Comparison of ENCODE assay signal across 23 cellular contexts in genomic region chr14:49424436-49425331, GRCh38.
"Had no signal": no experiment of that assay in that cellular context is flagged by ENCODE, and none has a peak within 500 bp of the region (broad histone marks: within the 10 kb centered on the region; RNA-seq: fewer than 3 reads in every experiment).

No MANE protein-coding gene starts in this region.

- DNase-seq: activated B cell treated with CpG ODN at 0.5 μM for 24 hours; activated CD4-positive, alpha-beta T cell treated with anti-CD3 and anti-CD28 coated beads, Interleukin-2, amount 10 ng/mL, durations not matched to agents 7 days and 5 days; activated CD8-positive, alpha-beta memory T cell treated with anti-CD3 and anti-CD28 coated beads, Interleukin-2, amount 50 U/mL, for 4 hours; activated effector memory CD4-positive, alpha-beta T cell treated with Interleukin-2 at 50 U/mL for 16 hours; activated naive CD4-positive, alpha-beta T cell treated with anti-CD3 and anti-CD28 coated beads, Interleukin-2, amount 10 ng/mL, durations not matched to agents 7 days and 5 days; activated naive CD8-positive, alpha-beta T cell treated with anti-CD3 and anti-CD28 coated beads, Interleukin-2, amount 50 U/mL, for 24 hours; activated T-cell treated with anti-CD3 and anti-CD28 coated beads, Interleukin-2, amount 50 U/mL, for 4 hours; anterior cingulate cortex; colonic mucosa; endodermal cell; heart right ventricle; kidney glomerular epithelial cell; naive thymus-derived CD8-positive, alpha-beta T cell; ovary; right lobe of liver; stimulated activated CD4-positive, alpha-beta T cell treated with anti-CD3 and anti-CD28 coated beads, Interleukin-4, amount 100 ng/mL, for 24 hours; stomach; T-cell had no signal

- ATAC-seq: activated naive CD8-positive, alpha-beta T cell treated with anti-CD3 and anti-CD28 coated beads, Interleukin-2, amount 50 U/mL, for 24 hours; activated T-cell treated with anti-CD3 and anti-CD28 coated beads, Interleukin-2, amount 50 U/mL, for 4 hours; gastroesophageal sphincter; heart right ventricle; naive thymus-derived CD8-positive, alpha-beta T cell; right lobe of liver; stimulated activated effector memory CD8-positive, alpha-beta T cell treated with anti-CD3 and anti-CD28 coated beads, Interleukin-12 subunit alpha, Interleukin-12 subunit beta, amount 100 ng/mL, for 72 hours; T-cell had no signal

- H3K27me3 Mint-ChIP-seq: brain, type B pancreatic cell had no signal

- H3K36me3 Mint-ChIP-seq: activated naive CD4-positive, alpha-beta T cell treated with anti-CD3 and anti-CD28 coated beads, Interleukin-2, amount 10 ng/mL, durations not matched to agents 7 days and 5 days; brain; stimulated activated effector memory CD8-positive, alpha-beta T cell treated with anti-CD3 and anti-CD28 coated beads, Interleukin-12 subunit alpha, Interleukin-12 subunit beta, amount 100 ng/mL, for 72 hours; T-cell; type B pancreatic cell had no signal

- H3K9me3 Mint-ChIP-seq: activated B cell treated with CpG ODN at 0.5 μM for 24 hours; activated CD4-positive, alpha-beta T cell treated with anti-CD3 and anti-CD28 coated beads, Interleukin-2, amount 10 ng/mL, durations not matched to agents 7 days and 5 days; activated naive CD4-positive, alpha-beta T cell treated with anti-CD3 and anti-CD28 coated beads, Interleukin-2, amount 10 ng/mL, durations not matched to agents 7 days and 5 days; activated naive CD8-positive, alpha-beta T cell treated with anti-CD3 and anti-CD28 coated beads, Interleukin-2, amount 50 U/mL, for 24 hours; activated T-cell treated with anti-CD3 and anti-CD28 coated beads, Interleukin-2, amount 50 U/mL, for 4 hours; endodermal cell; stimulated activated effector memory CD8-positive, alpha-beta T cell treated with anti-CD3 and anti-CD28 coated beads, Interleukin-12 subunit alpha, Interleukin-12 subunit beta, amount 100 ng/mL, for 72 hours; type B pancreatic cell had no signal

- H3K4me3 Mint-ChIP-seq: activated B cell treated with CpG ODN at 0.5 μM for 24 hours; activated CD4-positive, alpha-beta T cell treated with anti-CD3 and anti-CD28 coated beads, Interleukin-2, amount 10 ng/mL, durations not matched to agents 7 days and 5 days; activated naive CD4-positive, alpha-beta T cell treated with anti-CD3 and anti-CD28 coated beads, Interleukin-2, amount 10 ng/mL, durations not matched to agents 7 days and 5 days; activated naive CD8-positive, alpha-beta T cell treated with anti-CD3 and anti-CD28 coated beads, Interleukin-2, amount 50 U/mL, for 24 hours; activated T-cell treated with anti-CD3 and anti-CD28 coated beads, Interleukin-2, amount 50 U/mL, for 4 hours; brain; central memory CD8-positive, alpha-beta T cell; endodermal cell; naive thymus-derived CD8-positive, alpha-beta T cell; stimulated activated effector memory CD8-positive, alpha-beta T cell treated with anti-CD3 and anti-CD28 coated beads, Interleukin-12 subunit alpha, Interleukin-12 subunit beta, amount 100 ng/mL, for 72 hours; T-cell; type B pancreatic cell had no signal

- H3K4me1 Mint-ChIP-seq: activated B cell treated with CpG ODN at 0.5 μM for 24 hours; activated CD4-positive, alpha-beta T cell treated with anti-CD3 and anti-CD28 coated beads, Interleukin-2, amount 10 ng/mL, durations not matched to agents 7 days and 5 days; activated naive CD4-positive, alpha-beta T cell treated with anti-CD3 and anti-CD28 coated beads, Interleukin-2, amount 10 ng/mL, durations not matched to agents 7 days and 5 days; central memory CD8-positive, alpha-beta T cell; naive thymus-derived CD8-positive, alpha-beta T cell; T-cell had no signal

- H3K27ac ChIP-seq: colonic mucosa, gastroesophageal sphincter, heart right ventricle, ovary, right lobe of liver, stomach had no signal

- H3K27ac Mint-ChIP-seq: activated B cell treated with CpG ODN at 0.5 μM for 24 hours; activated CD4-positive, alpha-beta T cell treated with anti-CD3 and anti-CD28 coated beads, Interleukin-2, amount 10 ng/mL, durations not matched to agents 7 days and 5 days; activated naive CD4-positive, alpha-beta T cell treated with anti-CD3 and anti-CD28 coated beads, Interleukin-2, amount 10 ng/mL, durations not matched to agents 7 days and 5 days; activated naive CD8-positive, alpha-beta T cell treated with anti-CD3 and anti-CD28 coated beads, Interleukin-2, amount 50 U/mL, for 24 hours; brain; endodermal cell; naive thymus-derived CD8-positive, alpha-beta T cell; stimulated activated effector memory CD8-positive, alpha-beta T cell treated with anti-CD3 and anti-CD28 coated beads, Interleukin-12 subunit alpha, Interleukin-12 subunit beta, amount 100 ng/mL, for 72 hours; T-cell; type B pancreatic cell had no signal
